Comparison of ENCODE assay signal across 1 cellular context in the genomic region with DNA sequence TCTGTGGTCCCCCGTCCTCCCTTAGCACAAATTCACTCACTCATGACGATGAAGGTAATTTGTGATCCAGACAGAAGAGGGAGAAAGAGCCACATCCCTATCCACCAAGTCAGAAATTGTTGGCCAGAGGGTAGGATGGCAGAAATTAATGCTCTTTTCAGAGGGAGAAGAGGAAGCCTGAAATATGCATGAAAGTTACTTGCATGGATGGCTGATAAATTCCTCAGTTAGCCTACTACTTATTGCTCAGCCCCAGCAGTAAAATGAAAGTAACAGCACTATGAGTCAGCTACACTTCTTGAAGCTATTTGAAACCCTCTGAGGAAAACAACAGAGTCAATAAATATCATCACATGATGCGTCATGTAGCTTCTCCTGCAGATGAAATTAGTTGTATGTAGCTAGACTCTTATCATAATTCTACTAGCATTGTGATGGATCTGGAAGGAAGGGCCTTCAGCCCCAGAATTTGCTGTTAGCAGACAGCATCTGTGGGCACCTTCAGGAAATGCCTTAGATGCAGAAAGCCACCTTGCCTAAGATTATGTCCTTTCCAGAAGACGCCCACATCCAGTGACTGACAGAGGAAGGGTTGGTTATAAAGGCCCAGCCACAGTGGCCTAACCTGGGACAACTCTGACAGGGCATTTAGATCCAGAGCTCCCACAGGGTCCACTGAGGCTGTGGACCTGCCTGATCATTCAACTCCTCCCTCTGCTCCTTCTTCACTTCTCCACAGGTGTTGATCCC.
TF ChIP-seq lines count a peak whose summit lies in the region.

No MANE protein-coding gene starts in this region.

TF ChIP-seq in GM23338, 12 proteins besides CTCF, POLR2A, EP300 and RAD21 (continued from another document):
- TF ChIP-seq, protein P1, sequence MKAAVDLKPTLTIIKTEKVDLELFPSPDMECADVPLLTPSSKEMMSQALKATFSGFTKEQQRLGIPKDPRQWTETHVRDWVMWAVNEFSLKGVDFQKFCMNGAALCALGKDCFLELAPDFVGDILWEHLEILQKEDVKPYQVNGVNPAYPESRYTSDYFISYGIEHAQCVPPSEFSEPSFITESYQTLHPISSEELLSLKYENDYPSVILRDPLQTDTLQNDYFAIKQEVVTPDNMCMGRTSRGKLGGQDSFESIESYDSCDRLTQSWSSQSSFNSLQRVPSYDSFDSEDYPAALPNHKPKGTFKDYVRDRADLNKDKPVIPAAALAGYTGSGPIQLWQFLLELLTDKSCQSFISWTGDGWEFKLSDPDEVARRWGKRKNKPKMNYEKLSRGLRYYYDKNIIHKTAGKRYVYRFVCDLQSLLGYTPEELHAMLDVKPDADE (IDR thresholded peaks at IDR 0.05), result no peak
- TF ChIP-seq CREB1 (CRISPR knock-in tag; IDR thresholded peaks at IDR 0.05; ENCODE audit: low read depth), result no peak
- no peak for TF ChIP-seq REST (IDR thresholded peaks at IDR 0.05; ENCODE audit: unreplicated experiment)
- TF ChIP-seq JUNB (IDR thresholded peaks at IDR 0.05; ENCODE audit: unreplicated experiment), result no peak
- no peak for TF ChIP-seq EZH2phosphoT487 (IDR thresholded peaks at IDR 0.05; ENCODE audit: unreplicated experiment)
- TF ChIP-seq POLR2AphosphoS5 (IDR thresholded peaks at IDR 0.05; ENCODE audit: low read depth), result no peak
- TF ChIP-seq ZNF114 (CRISPR knock-in tag; IDR thresholded peaks at IDR 0.05), result no peak
